In the genomic region with DNA sequence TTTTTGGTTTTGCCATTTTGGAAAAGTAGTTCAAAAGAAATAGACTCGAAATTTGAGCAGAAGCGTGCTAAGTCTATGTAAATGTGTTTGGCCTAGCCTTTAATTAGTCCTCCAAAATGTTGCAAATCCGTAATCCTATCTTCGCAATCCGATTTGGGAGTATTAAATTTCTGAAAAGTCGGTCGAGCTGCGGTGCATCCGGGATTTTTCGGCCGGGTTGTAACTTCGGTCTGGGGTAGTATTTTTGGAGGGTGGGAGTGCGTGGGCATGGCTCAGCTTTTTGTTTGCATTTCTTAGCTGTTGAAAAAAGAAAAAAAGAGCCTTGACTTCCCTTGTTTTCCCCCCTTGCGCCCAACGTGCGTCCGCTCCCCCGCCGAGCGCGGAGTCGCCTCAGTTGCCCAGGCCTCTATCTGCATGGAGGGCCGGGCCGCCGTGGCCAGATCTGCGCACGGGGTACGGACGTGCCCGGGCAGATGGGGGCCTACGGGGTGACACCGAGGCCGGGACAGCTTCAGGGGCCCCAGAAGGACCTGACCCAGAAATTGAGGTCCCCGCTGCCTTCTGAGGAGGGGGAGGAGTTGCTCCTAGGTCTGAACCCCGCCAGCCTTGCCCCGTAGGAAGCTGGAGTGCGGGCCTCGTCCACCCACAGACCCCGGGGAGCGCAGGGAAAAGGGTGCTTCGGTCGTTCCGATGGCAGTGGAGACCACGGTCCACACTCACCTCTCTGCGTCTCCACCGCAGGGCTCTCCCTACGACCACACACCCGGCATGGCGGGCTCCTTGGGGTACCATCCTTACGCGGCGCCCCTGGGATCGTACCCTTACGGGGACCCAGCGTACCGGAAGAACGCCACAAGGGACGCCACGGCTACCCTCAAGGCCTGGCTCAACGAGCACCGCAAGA, we compare ENCODE assay signal across 8 cellular contexts.
DNase-seq lines count a peak whose midpoint lies in the region; ATAC-seq lines count a peak whose summit lies in the region.

No MANE protein-coding gene starts in this region.

- H3K9me3 ChIP-seq in HAP-1: no peaks in the 10 kb centered on the region
- no peaks in the 10 kb centered on the region for H3K9me3 ChIP-seq in adipocyte (ENCODE audit: control insufficient read depth, low read length)

- peak; percentile 70 for DNase-seq in 8988T
- DNase-seq in HAP-1 (ENCODE audit: low spot score in 2 of 2): peak in 1 of 2 experiments; percentile 47
- peak; percentile 27 for DNase-seq in adipocyte (ENCODE audit: low read depth)
- DNase-seq in kidney tubule cell (ENCODE audit: low spot score): peak; percentile 2

- in situ Hi-C loops in HAP-1 (cut with MboI; ENCODE audit: low sequenced_read_pairs): loop anchor here (10.0 to 25.0 kb wide), 2 partner anchors 647 to 1170 kb away; partner anchors contain the start of gene IRX3

- ATAC-seq in GM21447 (IDR thresholded peaks at IDR 0.05; ENCODE audit: unreplicated experiment) (no peak), GM19023 (IDR thresholded peaks at IDR 0.05; ENCODE audit: unreplicated experiment) (no peak), HG03108 (IDR thresholded peaks at IDR 0.05; ENCODE audit: unreplicated experiment) (no peak), GM19397 (IDR thresholded peaks at IDR 0.05; ENCODE audit: unreplicated experiment) (no peak)

- H3K27me3 ChIP-seq in HAP-1 (ENCODE audit: low read depth) (no peaks in the 10 kb centered on the region), adipocyte (replicated peaks; ENCODE audit: control insufficient read depth, insufficient read depth, low read length) (no peaks in the 10 kb centered on the region)

- H3K36me3 ChIP-seq in HAP-1 (replicated peaks) (peaks cover 19% of the 10 kb centered on the region), adipocyte (ENCODE audit: control insufficient read depth, insufficient read depth, low read length, severe bottlenecking) (no peaks in the 10 kb centered on the region)

- H3K4me3 ChIP-seq in HAP-1 (peak overlapping the region; percentile 66), adipocyte (ENCODE audit: low read length) (peak overlapping the region; percentile 87)

- peak overlapping the region; percentile 93 for H3K9ac ChIP-seq in adipocyte (ENCODE audit: low read length)

- H3K4me1 ChIP-seq in HAP-1 (peaks cover under 1% of the 10 kb centered on the region), adipocyte (ENCODE audit: control insufficient read depth, insufficient read depth, low read length) (peaks cover 9% of the 10 kb centered on the region)
